ENCODE assay signal across 6 cellular contexts in genomic region chrX:128000033-128000432, GRCh38. TPM values are rescaled to one million over a fixed set of nuclear protein-coding genes. Genes with fewer than 3 reads are reported as not detected.
"Had no signal": no experiment of that assay in that cellular context is flagged by ENCODE, and none has a peak within 500 bp of the region (broad histone marks: within the 10 kb centered on the region; RNA-seq: fewer than 3 reads in every experiment).

No MANE protein-coding gene starts in this region.

RNA-seq across cellular contexts. Expression of gene ACTRT1, which starts 52.2 kb away (rescaled TPM):
- polyA plus RNA-seq: endothelial cell of umbilical vein, esophagus, fibroblast of lung, foreskin keratinocyte, heart left ventricle, heart right ventricle had no signal
